In the genomic region with DNA sequence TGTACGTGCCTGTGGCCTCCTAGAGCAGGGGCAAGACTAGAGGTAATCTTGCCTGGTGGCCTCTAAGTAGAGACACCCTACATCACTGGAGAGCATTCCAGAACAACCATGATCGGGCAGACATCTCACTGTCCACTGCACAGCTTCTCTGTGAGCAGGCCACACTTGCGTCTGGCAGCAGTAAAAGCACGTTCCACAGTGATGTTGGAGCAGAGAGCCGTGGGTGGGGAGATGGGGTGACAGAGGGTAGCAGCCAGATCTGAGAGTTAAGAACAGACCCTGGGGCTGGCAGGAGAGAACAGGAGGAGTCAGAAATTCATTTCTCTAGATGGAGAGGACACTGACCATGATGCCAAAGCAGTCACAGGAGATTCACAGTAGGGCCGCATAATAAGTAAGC, we compare ENCODE assay signal across 30 cellular contexts.
"Had no signal": no experiment of that assay in that cellular context is flagged by ENCODE, and none has a peak within 500 bp of the region (broad histone marks: within the 10 kb centered on the region; RNA-seq: fewer than 3 reads in every experiment).

No MANE protein-coding gene starts in this region.

- H3K36me3 ChIP-seq: adrenal gland, ascending aorta, breast epithelium, esophagus muscularis mucosa, gastrocnemius medialis, heart right ventricle, WERI-Rb-1 had no signal

- H3K4me3 ChIP-seq: adrenal gland, ascending aorta, breast epithelium, coronary artery, esophagus muscularis mucosa, gastrocnemius medialis, heart right ventricle had no signal

- H3K27me3 ChIP-seq: adrenal gland, ascending aorta, breast epithelium, esophagus muscularis mucosa, foreskin keratinocyte, gastrocnemius medialis, heart right ventricle had no signal

- H3K27ac ChIP-seq: adrenal gland, ascending aorta, breast epithelium, coronary artery, esophagus muscularis mucosa, foreskin keratinocyte, gastrocnemius medialis, heart right ventricle, WERI-Rb-1 had no signal

- DNase-seq: activated CD4-positive, alpha-beta memory T cell treated with anti-CD3 and anti-CD28 coated beads for 36 hours; activated CD4-positive, alpha-beta T cell treated with anti-CD3 and anti-CD28 coated beads for 36 hours; activated CD4-positive, alpha-beta T cell treated with anti-CD3 and anti-CD28 coated beads, Interleukin-2, amount 10 ng/mL, durations not matched to agents 24 days and 14 days; activated CD4-positive, CD25-positive, alpha-beta regulatory T cell; activated CD4-positive, CD25-positive, alpha-beta regulatory T cell treated with anti-CD3 and anti-CD28 coated beads, Interleukin-2, amount 50 U/mL, for 72 hours; activated CD8-positive, alpha-beta memory T cell treated with anti-CD3 and anti-CD28 coated beads, Interleukin-2, amount 10 ng/mL, durations not matched to agents 7 days and 5 days; activated CD8-positive, alpha-beta memory T cell treated with anti-CD3 and anti-CD28 coated beads, Interleukin-2, amount 50 U/mL, for 4 hours; activated CD8-positive, alpha-beta T cell treated with anti-CD3 and anti-CD28 coated beads, Interleukin-2, amount 10 ng/mL, durations not matched to agents 7 days and 5 days; activated effector memory CD4-positive, alpha-beta T cell treated with anti-CD3 and anti-CD28 coated beads, Interleukin-2, amount 50 U/mL, for 16 hours; activated naive CD4-positive, alpha-beta T cell treated with anti-CD3 and anti-CD28 coated beads for 36 hours; activated naive CD8-positive, alpha-beta T cell treated with anti-CD3 and anti-CD28 coated beads for 36 hours; activated naive CD8-positive, alpha-beta T cell treated with anti-CD3 and anti-CD28 coated beads, Interleukin-2, amount 50 U/mL, for 24 hours; activated T-cell treated with anti-CD3 and anti-CD28 coated beads, Interleukin-2, amount 50 U/mL, for 1 hour; activated T-cell treated with anti-CD3 and anti-CD28 coated beads, Interleukin-2, amount 50 U/mL, for 48 hours; adrenal gland; amygdala; effector CD4-positive, alpha-beta T cell; effector memory CD8-positive, alpha-beta T cell; erythroblast; foreskin keratinocyte; gastrocnemius medialis; heart right ventricle; T-helper 1 cell; T-helper 17 cell; T1000; WERI-Rb-1 had no signal

- H3K4me1 ChIP-seq: adrenal gland, ascending aorta, breast epithelium, esophagus muscularis mucosa, foreskin keratinocyte, gastrocnemius medialis had no signal

- H3K9me3 ChIP-seq: adrenal gland, ascending aorta, breast epithelium, esophagus muscularis mucosa, gastrocnemius medialis, heart right ventricle had no signal

- ATAC-seq: activated CD4-positive, alpha-beta T cell treated with anti-CD3 and anti-CD28 coated beads for 36 hours; activated CD8-positive, alpha-beta memory T cell treated with anti-CD3 and anti-CD28 coated beads, Interleukin-2, amount 10 ng/mL, durations not matched to agents 7 days and 5 days; activated CD8-positive, alpha-beta T cell treated with anti-CD3 and anti-CD28 coated beads, Interleukin-2, amount 10 ng/mL, durations not matched to agents 7 days and 5 days; activated naive CD8-positive, alpha-beta T cell treated with anti-CD3 and anti-CD28 coated beads, Interleukin-2, amount 50 U/mL, for 24 hours; effector memory CD8-positive, alpha-beta T cell; foreskin keratinocyte; gastrocnemius medialis; heart right ventricle; T-helper 17 cell had no signal
